Comparison of ENCODE assay signal across 8 cellular contexts in the genomic region with DNA sequence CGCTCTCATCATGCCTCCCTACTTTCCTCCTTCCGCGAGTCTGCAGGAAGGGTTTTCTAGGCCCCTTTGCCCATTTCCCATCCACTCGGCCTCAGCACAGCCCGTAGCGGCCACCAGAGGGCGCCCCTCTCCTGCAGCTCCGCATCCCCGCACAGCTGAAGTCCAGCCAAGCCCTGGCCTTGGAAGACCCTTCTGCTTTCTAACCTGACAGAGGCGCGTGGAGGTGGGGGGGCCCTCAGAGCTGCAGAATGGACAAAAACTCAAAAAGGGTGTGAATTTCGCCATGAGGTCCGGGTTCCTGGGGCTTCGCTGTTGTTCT.
DNase-seq lines count a peak whose midpoint lies in the region; ATAC-seq, FAIRE-seq and TF ChIP-seq lines count a peak whose summit lies in the region.
"Not testable (repeated sequence)": the region's sequence is repeated elsewhere in the genome, so short reads cannot be mapped to it uniquely, and the experiment has no call there.

No MANE protein-coding gene starts in this region.

- not testable (repeated sequence) for H2AFZ ChIP-seq in PC-3 (ENCODE audit: low read length); HepG2 (ENCODE audit: low read length)

- H3K4me2 ChIP-seq in PC-3 (ENCODE audit: low read length); HepG2 (ENCODE audit: low read depth, low read length): not testable (repeated sequence)

- not testable (repeated sequence) for TF ChIP-seq RAD21 in HepG2 (CRISPR knock-in tag; IDR thresholded peaks at IDR 0.05)

- TF ChIP-seq CTCF in CD8-positive, alpha-beta T cell (IDR thresholded peaks at IDR 0.05); PC-3 (conservative IDR thresholded peaks at IDR 0.05; ENCODE audit: low read depth, low read length); HepG2 (CRISPR knock-in tag; IDR thresholded peaks at IDR 0.05): not testable (repeated sequence)

- not testable (repeated sequence) for DNase-seq in CD8-positive, alpha-beta T cell; PC-3; activated T-cell treated with anti-CD3 and anti-CD28 coated beads, Interleukin-2, amount 50 U/mL, for 4 hours; HepG2 (ENCODE audit: low spot score)

- H3K9me3 ChIP-seq in CD8-positive, alpha-beta T cell (ENCODE audit: low read length); PC-3 (ENCODE audit: low read length); HepG2 (ENCODE audit: low read length): not testable (repeated sequence)

- TF ChIP-seq EP300 in HepG2 (IDR thresholded peaks at IDR 0.05; ENCODE audit: low read depth in 2 of 2, low read length in 2 of 2); HepG2 (CRISPR knock-in tag; IDR thresholded peaks at IDR 0.05; ENCODE audit: borderline replicate concordance): not testable (repeated sequence)

- CTCF ChIA-PET in CD8-positive, alpha-beta T cell (lab: Charles Lee); PC-3 (lab: Charles Lee); HepG2 (lab: Yijun Ruan, JAX; ENCODE audit: low intra/inter-chr PET ratio, low total read pairs): not testable (repeated sequence)

- FAIRE-seq in HepG2 (lab: Jason Lieb, UNC): peak; percentile 62

- H3K4me1 Mint-ChIP-seq in CD8-positive, alpha-beta T cell (ENCODE audit: low read depth); activated T-cell treated with anti-CD3 and anti-CD28 coated beads, Interleukin-2, amount 50 U/mL, for 4 hours (ENCODE audit: low read depth); stimulated activated memory B cell treated with anti-CD40 and anti-IgM and Interleukin-4, amounts not matched to agents 10 μg/mL and 1 μg/mL and 100 μg/mL, for 72 hours: not testable (repeated sequence)

- not testable (repeated sequence) for TF ChIP-seq POLR2A in HepG2 (IDR thresholded peaks at IDR 0.05; ENCODE audit: insufficient read depth in 1 of 2, low read depth in 2 of 2, low read length in 2 of 2)

- not testable (repeated sequence) for H3K79me2 ChIP-seq in PC-3 (ENCODE audit: low read length); HepG2 (ENCODE audit: insufficient read depth, low read length)

- H4K20me1 ChIP-seq in PC-3 (ENCODE audit: low read length); HepG2 (ENCODE audit: insufficient read depth, low read length): not testable (repeated sequence)

- H3K9me2 ChIP-seq in PC-3 (replicated peaks; ENCODE audit: low read length): not testable (repeated sequence)

- not testable (repeated sequence) for H3K9ac ChIP-seq in PC-3 (ENCODE audit: low read length); HepG2 (ENCODE audit: insufficient read depth, low read depth, low read length)

- no CpG with 5 or more reads among the region's 14 CpGs for WGBS in HepG2 (ENCODE audit: low lambda C conversion rate)

- not testable (repeated sequence) for H3K36me3 ChIP-seq in CD8-positive, alpha-beta T cell (ENCODE audit: insufficient read depth, low read length); PC-3 (ENCODE audit: low read depth, low read length); HepG2 (replicated peaks in 1 of 2; ENCODE audit: control insufficient read depth in 1 of 2, insufficient read depth in 2 of 2, low read length in 2 of 2)

- H3K36me3 Mint-ChIP-seq in CD8-positive, alpha-beta T cell; activated T-cell treated with anti-CD3 and anti-CD28 coated beads, Interleukin-2, amount 50 U/mL, for 4 hours (ENCODE audit: insufficient read depth); stimulated activated memory B cell treated with anti-CD40 and anti-IgM and Interleukin-4, amounts not matched to agents 10 μg/mL and 1 μg/mL and 100 μg/mL, for 72 hours: not testable (repeated sequence)

- in situ Hi-C loops in HepG2 (cut with HindIII; ENCODE audit: extremely low pct_ligation_motif_present, low pct_unique_long_range_greater_than_20kb): not testable (repeated sequence)

- H3K27ac Mint-ChIP-seq in CD8-positive, alpha-beta T cell; stimulated activated memory B cell treated with anti-CD40 and anti-IgM and Interleukin-4, amounts not matched to agents 10 μg/mL and 1 μg/mL and 100 μg/mL, for 72 hours: not testable (repeated sequence)

- not testable (repeated sequence) for H3K4me1 ChIP-seq in CD8-positive, alpha-beta T cell (ENCODE audit: insufficient read depth, low read length); PC-3 (ENCODE audit: insufficient read depth, low read length); HepG2 (ENCODE audit: insufficient read depth, low read length)

- BruUV-seq in PC-3 (replicated peaks; lab: Mats Ljungman, UMichigan); HepG2 (replicated peaks; lab: Mats Ljungman, UMichigan): not testable (repeated sequence)

- not testable (repeated sequence) for H3K4me3 ChIP-seq in CD8-positive, alpha-beta T cell (ENCODE audit: low read depth, low read length); PC-3 (ENCODE audit: low read length); HepG2 (replicated peaks in 1 of 3; ENCODE audit: insufficient read depth in 1 of 3, low read depth in 2 of 3, low read length in 3 of 3)

- not testable (repeated sequence) for H3K4me3 Mint-ChIP-seq in CD8-positive, alpha-beta T cell; activated T-cell treated with anti-CD3 and anti-CD28 coated beads, Interleukin-2, amount 50 U/mL, for 4 hours; stimulated activated memory B cell treated with anti-CD40 and anti-IgM and Interleukin-4, amounts not matched to agents 10 μg/mL and 1 μg/mL and 100 μg/mL, for 72 hours

- not testable (repeated sequence) for H3K27ac ChIP-seq in CD8-positive, alpha-beta T cell (ENCODE audit: low read depth, low read length); PC-3 (ENCODE audit: low read length); HepG2 (ENCODE audit: extremely low read length, insufficient read depth, low read length)

- ATAC-seq in CD8-positive, alpha-beta T cell: peak; percentile 48
- ATAC-seq in GM19372 (IDR thresholded peaks at IDR 0.05; ENCODE audit: low read depth, unreplicated experiment) (peak; percentile 64), HG02759 (IDR thresholded peaks at IDR 0.05; ENCODE audit: unreplicated experiment) (peak; percentile 81), PC-3 (peak; percentile 95), esophagus mucosa (peak; percentile 69), HepG2 (peak; percentile 96)
- peak; percentile 75 to 85 for ATAC-seq in activated T-cell treated with anti-CD3 and anti-CD28 coated beads, Interleukin-2, amount 50 U/mL, for 4 hours
- ATAC-seq in stimulated activated memory B cell treated with anti-CD40 and anti-IgM and Interleukin-4, amounts not matched to agents 10 μg/mL and 1 μg/mL and 100 μg/mL, for 72 hours: peak; percentile 75

- not testable (repeated sequence) for H3K27me3 ChIP-seq in CD8-positive, alpha-beta T cell (ENCODE audit: insufficient read depth, low read length); PC-3 (ENCODE audit: low read length); HepG2 (ENCODE audit: control insufficient read depth in 1 of 2, insufficient read depth in 2 of 2, low read length in 2 of 2)

- intact Hi-C loops in CD8-positive, alpha-beta T cell (cut with DNase I, micrococcal nuclease); PC-3 (cut with micrococcal nuclease); HepG2 (cut with micrococcal nuclease; ENCODE audit: unreplicated experiment): not testable (repeated sequence)

- H3K9me3 Mint-ChIP-seq in CD8-positive, alpha-beta T cell; activated T-cell treated with anti-CD3 and anti-CD28 coated beads, Interleukin-2, amount 50 U/mL, for 4 hours; stimulated activated memory B cell treated with anti-CD40 and anti-IgM and Interleukin-4, amounts not matched to agents 10 μg/mL and 1 μg/mL and 100 μg/mL, for 72 hours: not testable (repeated sequence)

- not testable (repeated sequence) for H3K27me3 Mint-ChIP-seq in CD8-positive, alpha-beta T cell (ENCODE audit: low read depth); activated T-cell treated with anti-CD3 and anti-CD28 coated beads, Interleukin-2, amount 50 U/mL, for 4 hours (ENCODE audit: low read depth); stimulated activated memory B cell treated with anti-CD40 and anti-IgM and Interleukin-4, amounts not matched to agents 10 μg/mL and 1 μg/mL and 100 μg/mL, for 72 hours

- not testable (repeated sequence) for H3F3A ChIP-seq in PC-3 (ENCODE audit: low read length, unreplicated experiment)

- POLR2A ChIA-PET in CD8-positive, alpha-beta T cell (lab: Charles Lee); PC-3 (lab: Charles Lee; ENCODE audit: unreplicated experiment); HepG2 (lab: Yijun Ruan, JAX): not testable (repeated sequence)
